1 cellular context compared by ENCODE assay signal in the genomic region with DNA sequence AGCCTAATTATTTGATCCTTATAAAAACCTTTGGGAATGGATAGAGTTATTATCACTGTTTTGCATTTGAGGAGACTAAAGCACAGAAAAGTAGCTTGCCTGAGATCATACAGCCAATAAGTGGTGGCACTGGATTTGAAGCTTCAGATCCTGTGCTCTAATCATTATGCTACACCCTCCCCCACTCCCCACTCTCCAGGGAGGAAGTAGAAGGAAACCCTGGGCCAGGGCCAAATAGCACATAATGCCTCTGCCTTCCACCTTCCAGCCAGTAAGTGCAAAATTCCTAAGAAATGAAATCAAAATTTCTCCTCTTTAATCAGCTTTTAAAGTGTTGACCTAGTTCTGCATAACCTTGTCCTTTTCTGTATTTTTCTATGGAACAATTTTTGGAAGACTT.
TF ChIP-seq lines count a peak whose summit lies in the region.

No MANE protein-coding gene starts in this region.

TF ChIP-seq in WTC11, 78 proteins besides CTCF, POLR2A, EP300 and RAD21 (continued from another document):
- TF ChIP-seq ZNF532 (CRISPR knock-in tag; IDR thresholded peaks at IDR 0.05; ENCODE audit: borderline replicate concordance), result no peak
- no peak for TF ChIP-seq ZNF671 (CRISPR knock-in tag; IDR thresholded peaks at IDR 0.05)
- no peak for TF ChIP-seq IRF2 (CRISPR knock-in tag; IDR thresholded peaks at IDR 0.05; ENCODE audit: borderline replicate concordance, low read depth)
- TF ChIP-seq FOXP4 (CRISPR knock-in tag; IDR thresholded peaks at IDR 0.05), result no peak
- no peak for TF ChIP-seq ATF1 (CRISPR knock-in tag; IDR thresholded peaks at IDR 0.05)
- no peak for TF ChIP-seq ZNF219 (CRISPR knock-in tag; IDR thresholded peaks at IDR 0.05; ENCODE audit: borderline replicate concordance)
- TF ChIP-seq, protein P1, sequence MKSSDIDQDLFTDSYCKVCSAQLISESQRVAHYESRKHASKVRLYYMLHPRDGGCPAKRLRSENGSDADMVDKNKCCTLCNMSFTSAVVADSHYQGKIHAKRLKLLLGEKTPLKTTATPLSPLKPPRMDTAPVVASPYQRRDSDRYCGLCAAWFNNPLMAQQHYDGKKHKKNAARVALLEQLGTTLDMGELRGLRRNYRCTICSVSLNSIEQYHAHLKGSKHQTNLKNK (CRISPR knock-in tag; IDR thresholded peaks at IDR 0.05), result no peak
- no peak for TF ChIP-seq ZNF263 (CRISPR knock-in tag; IDR thresholded peaks at IDR 0.05; ENCODE audit: low read depth)
- TF ChIP-seq NR3C1 (CRISPR knock-in tag; conservative IDR thresholded peaks at IDR 0.05; ENCODE audit: low read depth), result no peak
